Comparison of ENCODE assay signal across 8 cellular contexts in the genomic region with DNA sequence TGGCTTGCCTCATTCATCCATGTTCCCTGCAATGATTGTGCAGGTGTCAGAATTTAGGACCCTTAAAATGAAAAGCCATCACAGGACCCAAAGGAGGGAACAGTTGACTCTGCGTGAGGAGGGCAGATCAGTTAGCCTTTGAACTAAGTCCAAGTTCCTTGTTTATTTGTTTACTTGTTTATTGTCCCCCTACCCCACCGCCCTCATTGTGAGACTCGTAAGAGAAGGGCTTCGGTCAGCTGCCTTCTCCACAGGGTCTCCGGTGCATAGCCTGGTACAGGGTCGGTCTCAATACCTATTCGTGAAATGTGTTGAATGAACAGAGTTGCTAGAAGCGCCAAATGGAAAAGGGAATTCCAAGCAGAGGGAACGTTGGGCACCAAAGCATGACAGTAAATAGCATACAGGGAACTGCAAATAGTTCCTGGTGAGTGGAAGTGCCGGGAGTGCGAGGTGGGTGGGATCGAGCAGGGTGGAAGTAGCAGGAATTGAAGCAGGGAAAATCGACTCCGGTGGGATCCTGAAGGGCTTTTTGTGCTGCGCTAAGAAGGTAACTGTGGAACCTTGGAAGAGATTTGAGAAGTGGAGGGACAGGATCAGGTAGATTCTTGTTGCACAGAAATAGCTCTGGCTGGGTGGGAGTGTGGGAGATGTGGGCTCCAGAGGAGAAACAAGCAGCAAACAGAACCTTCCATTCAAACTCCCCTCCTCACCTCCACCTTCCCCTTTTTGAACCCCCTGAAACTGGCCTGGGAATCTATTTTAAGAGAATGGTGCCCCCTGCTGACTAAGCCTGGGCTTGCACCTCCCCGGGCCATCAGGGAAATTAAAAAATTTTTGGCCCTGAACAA. TPM values are rescaled to one million over a fixed set of nuclear protein-coding genes. Genes with fewer than 3 reads are reported as not detected.
A peak's percentile ranks its signal among the peaks of the same experiment; 100 is the strongest.
DNase-seq lines count a peak whose midpoint lies in the region; ATAC-seq and TF ChIP-seq lines count a peak whose summit lies in the region.

No MANE protein-coding gene starts in this region.

- no peak for TF ChIP-seq EP300 in stomach (IDR thresholded peaks at IDR 0.05)

- peak overlapping the region in 1 of 5 donors; percentile 31 for H3K27ac ChIP-seq in stomach

- H3K9me3 ChIP-seq in stomach, result no peaks in the 10 kb centered on the region

- peaks cover 1 to 8% (median 6%) of the 10 kb centered on the region in 4 donors for H3K36me3 ChIP-seq in stomach

- no peak for DNase-seq in Right ventricle myocardium inferior (ENCODE audit: missing footprints)
- DNase-seq in left cardiac atrium, result no peak
- DNase-seq in NCI-H82 treated with DMSO at 0.1 percent for 48 hours (lab: John Stamatoyannopoulos, UW; ENCODE audit: unreplicated experiment), result peak; percentile 32
- DNase-seq in activated CD8-positive, alpha-beta memory T cell treated with anti-CD3 and anti-CD28 coated beads for 24 hours, result peak; percentile 92
- peak; percentile 29 for DNase-seq in epidermal melanocyte (ENCODE audit: insufficient read length, low spot score)
- DNase-seq in stomach, result peak; percentile 72

- H3K4me1 ChIP-seq in stomach, result peaks cover 5 to 29% (median 13%) of the 10 kb centered on the region in 4 donors

- WGBS in stomach, 5 donors, result 13 to 25% (median 20%) methylated on average over 16 of the region's 16 CpGs

- peaks cover 8% of the 10 kb centered on the region for H3K36me3 Mint-ChIP-seq in nephron (ENCODE audit: low read depth)

- no peak for TF ChIP-seq POLR2A in stomach (IDR thresholded peaks at IDR 0.05)

- H3K27me3 ChIP-seq in stomach, result no peaks in the 10 kb centered on the region

- peak overlapping the region in 1 of 4 donors; percentile 13 for H3K4me3 ChIP-seq in stomach

- TF ChIP-seq CTCF in nephron (IDR thresholded peaks at IDR 0.05; ENCODE audit: unreplicated experiment in 3 of 3) (peak; percentile 85 to 93 (median 93)), stomach (IDR thresholded peaks at IDR 0.05) (peak in 6 of 7 experiments; percentile 70 to 98 (median 94))

- intact Hi-C loops in Right ventricle myocardium inferior (cut with DNase I) (loop anchor here (1.0 kb wide), 1 partner anchor 127 kb away; no protein-coding TSS in a partner anchor), left cardiac atrium (cut with DNase I) (loop anchor here (2.0 kb wide), 1 partner anchor 124 kb away; no protein-coding TSS in a partner anchor), stomach (cut with DNase I; ENCODE audit: low total_unique reads) (loop anchor here (5.0 kb wide), 1 partner anchor 123 kb away; no protein-coding TSS in a partner anchor)

- peaks cover 15% of the 10 kb centered on the region for H3K27me3 Mint-ChIP-seq in nephron (ENCODE audit: low read depth)

- H3K4me3 Mint-ChIP-seq in nephron, result no peak overlapping the region

- H3K9me3 Mint-ChIP-seq in nephron, result no peaks in the 10 kb centered on the region

- no peak overlapping the region for H3K27ac Mint-ChIP-seq in nephron

- ATAC-seq in Right ventricle myocardium inferior (peak; percentile 20), left cardiac atrium (no peak), GM18870 (IDR thresholded peaks at IDR 0.05; ENCODE audit: unreplicated experiment) (no peak)

- H3K4me1 Mint-ChIP-seq in nephron, result peaks cover 21% of the 10 kb centered on the region

RNA-seq across cellular contexts. Expression of gene SLC35B1, which starts 12.7 kb away (rescaled TPM):
- total RNA-seq in Right ventricle myocardium inferior (59.3 TPM), left cardiac atrium (10 to 100 TPM; 48.8 to 78.8 TPM), stomach (10 to 100 TPM; 36.2 to 59.8 (median 48.1) TPM)
- 10 to 100 TPM; 26.3 to 36.2 (median 34.2) TPM for polyA plus RNA-seq in stomach

RNA-seq across cellular contexts. Expression of gene SPOP, which starts 17.2 kb away (rescaled TPM):
- total RNA-seq in Right ventricle myocardium inferior (73.1 TPM), left cardiac atrium (10 to 100 TPM; 60.5 to 69.5 TPM), stomach (100 to 1,000 TPM in 2 of 5 donors, 10 to 100 TPM in 3; 17.5 to 309 (median 49.2) TPM)
- 10 to 100 TPM; 23.3 to 42.0 (median 30.8) TPM for polyA plus RNA-seq in stomach

Comparison
In these comparisons a context has a peak if more than half of its experiments do, and no peak if none do; other contexts are left out.
1. DNase-seq: peak in NCI-H82 treated with DMSO at 0.1 percent for 48 hours (single experiment), activated CD8-positive, alpha-beta memory T cell treated with anti-CD3 and anti-CD28 coated beads for 24 hours (single experiment), epidermal melanocyte (single experiment) and stomach (single experiment); none in Right ventricle myocardium inferior (single experiment) and left cardiac atrium (single experiment).